ENCODE assay signal across 8 cellular contexts in the genomic region with DNA sequence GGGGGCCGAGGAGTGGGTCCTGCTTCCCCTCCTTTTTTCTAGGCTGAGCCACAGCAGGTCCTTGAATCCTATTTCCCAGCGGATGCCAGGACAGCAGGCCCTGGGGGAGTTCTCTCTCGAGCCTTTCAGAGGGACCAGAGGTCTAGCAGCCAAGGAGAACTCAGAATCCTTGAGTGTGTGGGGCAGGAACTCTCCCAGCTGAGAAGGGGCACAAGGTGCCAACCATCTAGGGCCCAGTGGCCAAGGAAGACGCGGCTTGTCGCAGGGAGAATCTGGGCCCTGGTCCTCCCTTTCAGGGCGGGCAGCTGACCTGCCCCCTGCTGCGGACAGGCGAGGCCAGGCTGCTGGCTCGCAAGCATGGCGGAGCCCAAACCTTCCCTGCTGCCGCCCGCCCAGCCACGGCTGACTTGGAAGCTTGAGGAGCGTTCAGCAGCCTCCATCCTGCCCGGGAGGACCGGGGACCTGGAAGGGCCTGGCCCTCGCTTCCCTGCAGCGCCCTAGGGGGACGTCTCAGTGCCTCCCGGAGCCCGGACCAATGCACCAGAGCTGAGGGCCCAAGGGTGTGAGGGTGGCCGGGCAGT. TPM values are rescaled to one million over a fixed set of nuclear protein-coding genes. Genes with fewer than 3 reads are reported as not detected.
DNase-seq lines count a peak whose midpoint lies in the region; ATAC-seq and TF ChIP-seq lines count a peak whose summit lies in the region.

No MANE protein-coding gene starts in this region.

- CTCF ChIA-PET in SK-N-SH (lab: Yijun Ruan, JAX), result interaction anchor here (0.6 to 9.9 kb wide), 24 partner anchors 9 to 517 kb away, joined by 3 to 166 read pairs (median 5); a partner anchor contains a TSS

- TF ChIP-seq CTCF in SK-N-SH (IDR thresholded peaks at IDR 0.05), result no peak
- TF ChIP-seq CTCF in endodermal cell (conservative IDR thresholded peaks at IDR 0.05), result no peak
- no peak for TF ChIP-seq CTCF in nephron progenitor cell (IDR thresholded peaks at IDR 0.05)
- no peak for TF ChIP-seq CTCF in GM20000 (IDR thresholded peaks at IDR 0.05; ENCODE audit: extremely low read depth, missing control alignments)

- H4K20me1 ChIP-seq in SK-N-SH (ENCODE audit: insufficient read depth), result no peaks in the 10 kb centered on the region; the same call in 1 of the 2 replicates

- no peak overlapping the region for H2AFZ ChIP-seq in SK-N-SH (ENCODE audit: low read depth)

- no peak for DNase-seq in CD4-positive, CD25-positive, alpha-beta regulatory T cell
- DNase-seq in SK-N-SH, result no peak
- no peak for DNase-seq in endodermal cell
- DNase-seq in nephron progenitor cell, result peak; percentile 52
- no peak for DNase-seq in SK-N-DZ (ENCODE audit: low spot score)
- no peak for DNase-seq in GM20000 (ENCODE audit: low spot score)

- no peak for ATAC-seq in CD4-positive, CD25-positive, alpha-beta regulatory T cell (ENCODE audit: low read depth in 2 of 2)
- ATAC-seq in GM21786 (IDR thresholded peaks at IDR 0.05; ENCODE audit: unreplicated experiment) (peak; percentile 1), HG02678 (IDR thresholded peaks at IDR 0.05; ENCODE audit: unreplicated experiment) (no peak)

- H3K9ac ChIP-seq in SK-N-SH, result peak overlapping the region; percentile 94
- peak overlapping the region; percentile 84 for H3K9ac ChIP-seq in endodermal cell (ENCODE audit: extremely low read depth, low read length, poor library complexity, severe bottlenecking)

- peak overlapping the region; percentile 99 for H3K4me2 ChIP-seq in SK-N-SH

- peak overlapping the region; percentile 26 for H3K4me3 ChIP-seq in CD4-positive, CD25-positive, alpha-beta regulatory T cell (ENCODE audit: low read depth, low read length)
- peak overlapping the region; percentile 88 to 91 for H3K4me3 ChIP-seq in SK-N-SH (ENCODE audit: low read depth in 2 of 2, low read length in 1 of 2)
- peak overlapping the region; percentile 79 for H3K4me3 ChIP-seq in endodermal cell (ENCODE audit: low read length)

- H3K27me3 ChIP-seq in CD4-positive, CD25-positive, alpha-beta regulatory T cell (ENCODE audit: control insufficient read depth, insufficient read depth, low read length), result no peaks in the 10 kb centered on the region
- H3K27me3 ChIP-seq in SK-N-SH (ENCODE audit: insufficient read depth), result no peaks in the 10 kb centered on the region
- H3K27me3 ChIP-seq in endodermal cell (ENCODE audit: control insufficient read depth, insufficient read depth, low read length, poor library complexity, severe bottlenecking), result no peaks in the 10 kb centered on the region

- no peaks in the 10 kb centered on the region for H3K9me3 ChIP-seq in CD4-positive, CD25-positive, alpha-beta regulatory T cell (ENCODE audit: control insufficient read depth in 2 of 2, low read length in 2 of 2)
- H3K9me3 ChIP-seq in SK-N-SH (no peaks in the 10 kb centered on the region), endodermal cell (ENCODE audit: control insufficient read depth, low read length) (no peaks in the 10 kb centered on the region)

- H3K27ac ChIP-seq in CD4-positive, CD25-positive, alpha-beta regulatory T cell (ENCODE audit: insufficient read depth, low read length, poor library complexity, severe bottlenecking), result peak overlapping the region; percentile 97
- H3K27ac ChIP-seq in SK-N-SH (ENCODE audit: low read depth in 2 of 2, low read length in 1 of 2) (peak overlapping the region; percentile 93 to 95), endodermal cell (ENCODE audit: low read depth, low read length) (peak overlapping the region; percentile 96)

- no peaks in the 10 kb centered on the region for H3K9me3 Mint-ChIP-seq in CD4-positive, CD25-positive, alpha-beta regulatory T cell
- H3K9me3 Mint-ChIP-seq in endodermal cell, result no peaks in the 10 kb centered on the region
- H3K9me3 Mint-ChIP-seq in nephron progenitor cell, result no peaks in the 10 kb centered on the region

- H3K36me3 Mint-ChIP-seq in CD4-positive, CD25-positive, alpha-beta regulatory T cell, result peaks cover 3% of the 10 kb centered on the region
- H3K36me3 Mint-ChIP-seq in endodermal cell (ENCODE audit: low read depth) (peaks cover 22% of the 10 kb centered on the region), nephron progenitor cell (ENCODE audit: low read depth) (peaks cover 11% of the 10 kb centered on the region)

- H3K27ac Mint-ChIP-seq in CD4-positive, CD25-positive, alpha-beta regulatory T cell, result peak overlapping the region; percentile 60 to 93 (median 90)
- H3K27ac Mint-ChIP-seq in endodermal cell, result peak overlapping the region; percentile 61
- peak overlapping the region; percentile 93 for H3K27ac Mint-ChIP-seq in nephron progenitor cell

- H3F3A ChIP-seq in SK-N-SH (replicated peaks; ENCODE audit: insufficient read depth), result peaks cover 10% of the 10 kb centered on the region

- TF ChIP-seq EP300 in SK-N-SH (IDR thresholded peaks at IDR 0.05; ENCODE audit: borderline replicate concordance in 1 of 2, low read depth in 1 of 2, low read length in 1 of 2), result 0 out of 4 replicates have a peak, but pooled peaks of 1 of the 2 experiments have one; percentile 4

- H3K4me1 ChIP-seq in CD4-positive, CD25-positive, alpha-beta regulatory T cell (ENCODE audit: control insufficient read depth, insufficient read depth, low read length, poor library complexity, severe bottlenecking), result peaks cover 21% of the 10 kb centered on the region
- H3K4me1 ChIP-seq in SK-N-SH (ENCODE audit: control insufficient read depth in 1 of 2, insufficient read depth in 2 of 2, low read depth in 1 of 2, low read length in 1 of 2), result peaks cover 10 to 23% of the 10 kb centered on the region in 2 experiments; a peak in 2 of 4 replicates
- H3K4me1 ChIP-seq in endodermal cell (ENCODE audit: control insufficient read depth, insufficient read depth, low read length), result no peaks in the 10 kb centered on the region

- H3K4me3 Mint-ChIP-seq in CD4-positive, CD25-positive, alpha-beta regulatory T cell, result peak overlapping the region; percentile 91 to 97 (median 94)
- H3K4me3 Mint-ChIP-seq in endodermal cell, result peak overlapping the region; percentile 80
- peak overlapping the region; percentile 92 for H3K4me3 Mint-ChIP-seq in nephron progenitor cell

- TF ChIP-seq RAD21 in SK-N-SH (IDR thresholded peaks at IDR 0.05; ENCODE audit: low read length), result no peak

- no peaks in the 10 kb centered on the region for H3K27me3 Mint-ChIP-seq in CD4-positive, CD25-positive, alpha-beta regulatory T cell
- no peaks in the 10 kb centered on the region for H3K27me3 Mint-ChIP-seq in endodermal cell (ENCODE audit: insufficient read depth)
- no peaks in the 10 kb centered on the region for H3K27me3 Mint-ChIP-seq in nephron progenitor cell (ENCODE audit: low read depth, poor library complexity)

- H3K4me1 Mint-ChIP-seq in CD4-positive, CD25-positive, alpha-beta regulatory T cell, result peaks cover 0 to 26% (median 9%) of the 10 kb centered on the region in 4 donors
- H3K4me1 Mint-ChIP-seq in endodermal cell, result peaks cover 5% of the 10 kb centered on the region
- peaks cover 29% of the 10 kb centered on the region for H3K4me1 Mint-ChIP-seq in nephron progenitor cell

- H3K79me2 ChIP-seq in SK-N-SH (ENCODE audit: insufficient read depth), result peaks cover 30% of the 10 kb centered on the region

- H3K36me3 ChIP-seq in CD4-positive, CD25-positive, alpha-beta regulatory T cell (ENCODE audit: control insufficient read depth, insufficient read depth, low read length), result peaks cover 22% of the 10 kb centered on the region
- H3K36me3 ChIP-seq in SK-N-SH (replicated peaks in 1 of 2; ENCODE audit: control insufficient read depth in 1 of 2, insufficient read depth in 2 of 2, low read length in 1 of 2), result peaks cover 8 to 46% of the 10 kb centered on the region in 2 experiments
- H3K36me3 ChIP-seq in endodermal cell (ENCODE audit: control insufficient read depth, insufficient read depth, low read length), result peaks cover 39% of the 10 kb centered on the region

- whole genome bisulfite sequencing in SK-N-SH (ENCODE audit: low lambda C conversion rate), result 44% methylated on average over 3 of the region's 23 CpGs
- 57 to 60% methylated on average over 4 to 23 of the region's 23 CpGs for WGBS in endodermal cell (ENCODE audit: insufficient coverage in 1 of 2, insufficient read length in 1 of 2), 2 experiments

- H3K9me2 ChIP-seq in SK-N-SH, result no peaks in the 10 kb centered on the region

- POLR2A ChIA-PET in SK-N-SH (lab: Yijun Ruan, JAX), result interaction anchor here (1.0 to 3.0 kb wide), 4 partner anchors 22 to 486 kb away, joined by 3 to 22 read pairs (median 10); a partner anchor contains a TSS

RNA-seq across cellular contexts. Expression of a gene that starts 1.0 kb away (rescaled TPM):
- total RNA-seq in CD4-positive, CD25-positive, alpha-beta regulatory T cell, result 59.6 TPM
- polyA plus RNA-seq in CD4-positive, CD25-positive, alpha-beta regulatory T cell, result 10 to 100 TPM; 68.5 to 97.4 (median 76.9) TPM
- polyA plus RNA-seq in SK-N-SH (2012; rRNA removed), result 45.1 and 45.3 TPM in 2 replicates
- 16.4 and 28.2 TPM in 2 replicates for polyA plus RNA-seq in SK-N-SH (2012; cell fraction: cytosol; rRNA removed)
- 77.0 and 98.8 TPM in 2 replicates for polyA plus RNA-seq in SK-N-SH (2012; cell fraction: nucleus; rRNA removed)
- 10 to 100 TPM; 47.2 to 51.1 TPM for total RNA-seq in endodermal cell
- 27.2 TPM for polyA plus RNA-seq in endodermal cell (2013, experiment 1 of 2)
- 25.0 TPM for polyA plus RNA-seq in endodermal cell (2013, experiment 2 of 2)
- 61.2 and 72.3 TPM in 2 replicates for polyA plus RNA-seq in SK-N-DZ (2014; cell fraction: cytosol; rRNA removed)
- polyA plus RNA-seq in SK-N-DZ (2014; cell fraction: nucleus; rRNA removed), result 62.2 and 69.1 TPM in 2 replicates

RNA-seq across cellular contexts. Expression of a gene that starts 22.5 kb away (rescaled TPM):
- 156 TPM for total RNA-seq in CD4-positive, CD25-positive, alpha-beta regulatory T cell
- 10 to 100 TPM; 13.2 to 35.4 (median 16.2) TPM for polyA plus RNA-seq in CD4-positive, CD25-positive, alpha-beta regulatory T cell
- polyA plus RNA-seq in SK-N-SH (2012; rRNA removed), result 373 and 517 TPM in 2 replicates
- polyA plus RNA-seq in SK-N-SH (2012; cell fraction: cytosol; rRNA removed), result 330 and 548 TPM in 2 replicates
- polyA plus RNA-seq in SK-N-SH (2012; cell fraction: nucleus; rRNA removed), result 422 and 433 TPM in 2 replicates
- 100 to 1,000 TPM; 275 to 331 TPM for total RNA-seq in endodermal cell
- polyA plus RNA-seq in endodermal cell (2013, experiment 1 of 2), result 204 TPM
- 188 TPM for polyA plus RNA-seq in endodermal cell (2013, experiment 2 of 2)
- 138 and 159 TPM in 2 replicates for polyA plus RNA-seq in SK-N-DZ (2014; cell fraction: cytosol; rRNA removed)
- 94.7 and 112 TPM in 2 replicates for polyA plus RNA-seq in SK-N-DZ (2014; cell fraction: nucleus; rRNA removed)

RNA-seq across cellular contexts. Expression of a gene that starts 44.7 kb away (rescaled TPM):
- 0.17 TPM for total RNA-seq in CD4-positive, CD25-positive, alpha-beta regulatory T cell
- not detected for polyA plus RNA-seq in CD4-positive, CD25-positive, alpha-beta regulatory T cell
- not detected in 2 replicates for polyA plus RNA-seq in SK-N-SH (2012; rRNA removed)
- not detected in 2 replicates for polyA plus RNA-seq in SK-N-SH (2012; cell fraction: cytosol; rRNA removed)
- 0.06 and 0.07 TPM in 2 replicates for polyA plus RNA-seq in SK-N-SH (2012; cell fraction: nucleus; rRNA removed)
- under 1 TPM; 0.11 TPM for total RNA-seq in endodermal cell
- 0.18 TPM for polyA plus RNA-seq in endodermal cell (2013, experiment 1 of 2)
- polyA plus RNA-seq in endodermal cell (2013, experiment 2 of 2), result 0.08 TPM
- polyA plus RNA-seq in SK-N-DZ (2014; cell fraction: cytosol; rRNA removed), result 0.26 and 0.38 TPM in 2 replicates
- polyA plus RNA-seq in SK-N-DZ (2014; cell fraction: nucleus; rRNA removed), result 2.9 and 3.9 TPM in 2 replicates

RNA-seq across cellular contexts. Expression of a gene that starts 45.2 kb away (rescaled TPM):
- total RNA-seq in CD4-positive, CD25-positive, alpha-beta regulatory T cell, result 13.4 TPM
- 1 to 10 TPM; 5.5 to 7.9 (median 6.4) TPM for polyA plus RNA-seq in CD4-positive, CD25-positive, alpha-beta regulatory T cell
- 0.05 and 0.15 TPM in 2 replicates for polyA plus RNA-seq in SK-N-SH (2012; rRNA removed)
- polyA plus RNA-seq in SK-N-SH (2012; cell fraction: cytosol; rRNA removed), result 0.10 and 0.12 TPM in 2 replicates
- polyA plus RNA-seq in SK-N-SH (2012; cell fraction: nucleus; rRNA removed), result 0.06 and 0.40 TPM in 2 replicates
- total RNA-seq in endodermal cell, result 1 to 10 TPM; 1.8 to 3.5 TPM
- polyA plus RNA-seq in endodermal cell (2013, experiment 1 of 2), result 1.0 TPM
- 0.46 TPM for polyA plus RNA-seq in endodermal cell (2013, experiment 2 of 2)
- polyA plus RNA-seq in SK-N-DZ (2014; cell fraction: cytosol; rRNA removed), result not detected in 2 replicates
- not detected in 2 replicates for polyA plus RNA-seq in SK-N-DZ (2014; cell fraction: nucleus; rRNA removed)

Comparison
In these comparisons a context has a peak if more than half of its experiments do, and no peak if none do; other contexts are left out.
1. H3K4me3 ChIP-seq: peak in every context shown above with its lines; median percentile 90 in SK-N-SH; 79 in endodermal cell; 26 in CD4-positive, CD25-positive, alpha-beta regulatory T cell.